9 cellular contexts compared by ENCODE assay signal in genomic region chr3:183515968-183516851, GRCh38. TPM values are rescaled to one million over a fixed set of nuclear protein-coding genes. Genes with fewer than 3 reads are reported as not detected.
DNase-seq lines count a peak whose midpoint lies in the region; ATAC-seq and TF ChIP-seq lines count a peak whose summit lies in the region.
"Had no signal": no experiment of that assay in that cellular context is flagged by ENCODE, and none has a peak within 500 bp of the region (broad histone marks: within the 10 kb centered on the region; RNA-seq: fewer than 3 reads in every experiment).

No MANE protein-coding gene starts in this region.

- TF ChIP-seq CTCF in breast epithelium (IDR thresholded peaks at IDR 0.05), result no peak

- H3K4me1 ChIP-seq in BLaER1 treated with 17β-estradiol and CSF1 and Interleukin-3, amounts not matched to agents 10 nM and 100 nM, result peaks cover 78 to 86% (median 81%) of the 10 kb centered on the region in 10 experiments
- H3K4me1 ChIP-seq in Karpas-422 (ENCODE audit: low read length), result peaks cover 57% of the 10 kb centered on the region
- H3K4me1 ChIP-seq in breast epithelium, result no peaks in the 10 kb centered on the region

- no peaks in the 10 kb centered on the region for H3K9me3 ChIP-seq in BLaER1 treated with 17β-estradiol and CSF1 and Interleukin-3, amounts not matched to agents 10 nM and 100 nM (replicated peaks in 1 of 11)
- H3K9me3 ChIP-seq in Karpas-422 (ENCODE audit: low read length), result no peaks in the 10 kb centered on the region
- no peaks in the 10 kb centered on the region for H3K9me3 ChIP-seq in breast epithelium
- H3K9me3 ChIP-seq: neutrophil had no signal

- no peak for TF ChIP-seq POLR2A in breast epithelium (IDR thresholded peaks at IDR 0.05)

- peaks cover 29 to 64% (median 49%) of the 10 kb centered on the region in 11 experiments; a peak in 21 of 22 replicates for H3K36me3 ChIP-seq in BLaER1 treated with 17β-estradiol and CSF1 and Interleukin-3, amounts not matched to agents 10 nM and 100 nM
- H3K36me3 ChIP-seq in Karpas-422 (ENCODE audit: insufficient read depth, low read length) (no peaks in the 10 kb centered on the region), breast epithelium (no peaks in the 10 kb centered on the region)

- no peaks in the 10 kb centered on the region; the same call in 1 of the 2 replicates for H3K79me2 ChIP-seq in Karpas-422 (ENCODE audit: low read length)

- H3K27me3 ChIP-seq in BLaER1 treated with 17β-estradiol and CSF1 and Interleukin-3, amounts not matched to agents 10 nM and 100 nM, result no peaks in the 10 kb centered on the region
- H3K27me3 ChIP-seq in Karpas-422 (ENCODE audit: low read length), result no peaks in the 10 kb centered on the region
- no peaks in the 10 kb centered on the region for H3K27me3 ChIP-seq in breast epithelium
- H3K27me3 ChIP-seq: neutrophil had no signal

- ATAC-seq in GM21526 (IDR thresholded peaks at IDR 0.05; ENCODE audit: low FRiP score, unreplicated experiment), result peak; percentile 58

- peaks cover 0 to 28% (median 13%) of the 10 kb centered on the region in 11 experiments; a peak in 8 of 22 replicates for H4K20me1 ChIP-seq in BLaER1 treated with 17β-estradiol and CSF1 and Interleukin-3, amounts not matched to agents 10 nM and 100 nM
- no peaks in the 10 kb centered on the region for H4K20me1 ChIP-seq in Karpas-422 (ENCODE audit: insufficient read depth, low read depth, low read length)

- H3K9ac ChIP-seq in BLaER1 treated with 17β-estradiol and CSF1 and Interleukin-3, amounts not matched to agents 10 nM and 100 nM, result peak overlapping the region in 8 of 11 experiments; percentile 1 to 38 (median 17); a peak in 7 of 22 replicates
- no peak overlapping the region for H3K9ac ChIP-seq in Karpas-422 (ENCODE audit: low read length)

- H3K27ac ChIP-seq in BLaER1 treated with 17β-estradiol and CSF1 and Interleukin-3, amounts not matched to agents 10 nM and 100 nM, result peak overlapping the region; percentile 50 to 83 (median 73); a peak in 20 of 22 replicates
- H3K27ac ChIP-seq in Karpas-422 (ENCODE audit: low read length) (peak overlapping the region; percentile 50), breast epithelium (no peak overlapping the region)
- H3K27ac ChIP-seq: neutrophil had no signal

- intact Hi-C loops in breast epithelium (cut with DNase I; ENCODE audit: low total_unique reads), result no loop called here

- H3K4me3 ChIP-seq in BLaER1 treated with 17β-estradiol and CSF1 and Interleukin-3, amounts not matched to agents 10 nM and 100 nM, result no peak overlapping the region
- H3K4me3 ChIP-seq in Karpas-422 (ENCODE audit: low read length) (no peak overlapping the region), breast epithelium (no peak overlapping the region)

- no peaks in the 10 kb centered on the region for H3K9me2 ChIP-seq in Karpas-422 (replicated peaks; ENCODE audit: insufficient read depth, low read length)

- peak overlapping the region; percentile 53 to 90 (median 78) for H3K4me2 ChIP-seq in BLaER1 treated with 17β-estradiol and CSF1 and Interleukin-3, amounts not matched to agents 10 nM and 100 nM
- peak overlapping the region; percentile 13 for H3K4me2 ChIP-seq in Karpas-422 (ENCODE audit: low read depth, low read length, poor library complexity, severe bottlenecking)

- DNase-seq in Karpas-422, result peak; percentile 66
- peak; percentile 41 to 56 for DNase-seq in activated T-cell treated with anti-CD3 and anti-CD28 coated beads, Interleukin-2, amount 50 U/mL, for 48 hours
- peak; percentile 47 for DNase-seq in stimulated activated CD4-positive, alpha-beta T cell treated with anti-CD3 and anti-CD28 coated beads, Interleukin-15, amount 100 ng/mL, for 24 hours
- no peak for DNase-seq in breast epithelium (ENCODE audit: low spot score in 2 of 2)
- DNase-seq in iPS-NIHi7 (ENCODE audit: extremely low spot score), result no peak
- no peak for DNase-seq in NCI-H2196 (lab: John Stamatoyannopoulos, UW; ENCODE audit: unreplicated experiment)

- no peak overlapping the region for H2AFZ ChIP-seq in Karpas-422 (ENCODE audit: low read length)

RNA-seq across cellular contexts. Expression of gene KLHL6, which starts 39.3 kb away (rescaled TPM):
- total RNA-seq in Karpas-422 (2014; rRNA removed; shearing (Covaris generic); ENCODE audit: low replicate concordance), result 41.1 and 50.9 TPM in 2 replicates
- 1 to 10 TPM; 2.7 to 7.9 (median 4.3) TPM for total RNA-seq in breast epithelium

Comparison
In these comparisons a context has a peak if more than half of its experiments do, and no peak if none do; other contexts are left out.
1. H3K27ac ChIP-seq: peak in BLaER1 treated with 17β-estradiol and CSF1 and Interleukin-3, amounts not matched to agents 10 nM and 100 nM (11 of 11) and Karpas-422 (single experiment); none in breast epithelium (0 of 2).
2. DNase-seq: peak in Karpas-422 (single experiment), activated T-cell treated with anti-CD3 and anti-CD28 coated beads, Interleukin-2, amount 50 U/mL, for 48 hours (2 of 2) and stimulated activated CD4-positive, alpha-beta T cell treated with anti-CD3 and anti-CD28 coated beads, Interleukin-15, amount 100 ng/mL, for 24 hours (single experiment); none in breast epithelium (0 of 2), iPS-NIHi7 (single experiment) and NCI-H2196 (single experiment).